Comparison of ENCODE assay signal across 1 cellular context in the genomic region with DNA sequence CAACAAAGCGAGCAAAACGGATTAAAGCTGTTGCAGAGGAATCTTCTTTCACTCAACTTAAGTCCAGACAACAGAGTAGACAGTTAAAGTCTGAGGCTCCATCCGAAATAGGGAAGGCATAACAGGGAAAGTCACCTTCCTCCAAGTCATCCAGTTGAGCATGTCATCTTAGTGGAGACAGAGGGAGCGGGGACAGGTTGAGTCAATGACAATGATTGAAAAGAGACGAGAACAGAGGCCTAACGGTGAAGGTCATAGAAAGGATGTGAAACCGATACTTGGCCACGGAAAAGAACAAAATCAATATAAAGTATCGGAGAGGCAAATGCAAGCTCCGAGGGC.
TF ChIP-seq lines count a peak whose summit lies in the region.

No MANE protein-coding gene starts in this region.

TF ChIP-seq in GM12878, 131 proteins besides CTCF, POLR2A, EP300 and RAD21 (continued from another document):
- TF ChIP-seq, protein P1, sequence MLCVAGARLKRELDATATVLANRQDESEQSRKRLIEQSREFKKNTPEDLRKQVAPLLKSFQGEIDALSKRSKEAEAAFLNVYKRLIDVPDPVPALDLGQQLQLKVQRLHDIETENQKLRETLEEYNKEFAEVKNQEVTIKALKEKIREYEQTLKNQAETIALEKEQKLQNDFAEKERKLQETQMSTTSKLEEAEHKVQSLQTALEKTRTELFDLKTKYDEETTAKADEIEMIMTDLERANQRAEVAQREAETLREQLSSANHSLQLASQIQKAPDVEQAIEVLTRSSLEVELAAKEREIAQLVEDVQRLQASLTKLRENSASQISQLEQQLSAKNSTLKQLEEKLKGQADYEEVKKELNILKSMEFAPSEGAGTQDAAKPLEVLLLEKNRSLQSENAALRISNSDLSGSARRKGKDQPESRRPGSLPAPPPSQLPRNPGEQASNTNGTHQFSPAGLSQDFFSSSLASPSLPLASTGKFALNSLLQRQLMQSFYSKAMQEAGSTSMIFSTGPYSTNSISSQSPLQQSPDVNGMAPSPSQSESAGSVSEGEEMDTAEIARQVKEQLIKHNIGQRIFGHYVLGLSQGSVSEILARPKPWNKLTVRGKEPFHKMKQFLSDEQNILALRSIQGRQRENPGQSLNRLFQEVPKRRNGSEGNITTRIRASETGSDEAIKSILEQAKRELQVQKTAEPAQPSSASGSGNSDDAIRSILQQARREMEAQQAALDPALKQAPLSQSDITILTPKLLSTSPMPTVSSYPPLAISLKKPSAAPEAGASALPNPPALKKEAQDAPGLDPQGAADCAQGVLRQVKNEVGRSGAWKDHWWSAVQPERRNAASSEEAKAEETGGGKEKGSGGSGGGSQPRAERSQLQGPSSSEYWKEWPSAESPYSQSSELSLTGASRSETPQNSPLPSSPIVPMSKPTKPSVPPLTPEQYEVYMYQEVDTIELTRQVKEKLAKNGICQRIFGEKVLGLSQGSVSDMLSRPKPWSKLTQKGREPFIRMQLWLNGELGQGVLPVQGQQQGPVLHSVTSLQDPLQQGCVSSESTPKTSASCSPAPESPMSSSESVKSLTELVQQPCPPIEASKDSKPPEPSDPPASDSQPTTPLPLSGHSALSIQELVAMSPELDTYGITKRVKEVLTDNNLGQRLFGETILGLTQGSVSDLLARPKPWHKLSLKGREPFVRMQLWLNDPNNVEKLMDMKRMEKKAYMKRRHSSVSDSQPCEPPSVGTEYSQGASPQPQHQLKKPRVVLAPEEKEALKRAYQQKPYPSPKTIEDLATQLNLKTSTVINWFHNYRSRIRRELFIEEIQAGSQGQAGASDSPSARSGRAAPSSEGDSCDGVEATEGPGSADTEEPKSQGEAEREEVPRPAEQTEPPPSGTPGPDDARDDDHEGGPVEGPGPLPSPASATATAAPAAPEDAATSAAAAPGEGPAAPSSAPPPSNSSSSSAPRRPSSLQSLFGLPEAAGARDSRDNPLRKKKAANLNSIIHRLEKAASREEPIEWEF (IDR thresholded peaks at IDR 0.05; ENCODE audit: insufficient replicate concordance, low read depth, low read length), result peak; percentile 66
TF ChIP-seq in GM12878: peak in this region for 3.
